Comparison of ENCODE assay signal across 21 cellular contexts in genomic region chr10:19209319-19209718, GRCh38.
DNase-seq lines count a peak whose midpoint lies in the region; ATAC-seq lines count a peak whose summit lies in the region.
"Had no signal": no experiment of that assay in that cellular context is flagged by ENCODE, and none has a peak within 500 bp of the region (broad histone marks: within the 10 kb centered on the region; RNA-seq: fewer than 3 reads in every experiment).

No MANE protein-coding gene starts in this region.

- no peak overlapping the region for H3K4me3 Mint-ChIP-seq in stimulated activated memory B cell treated with anti-CD40 and anti-IgM and Interleukin-4, amounts not matched to agents 10 μg/mL and 1 μg/mL and 100 μg/mL, for 72 hours
- no peak overlapping the region for H3K4me3 Mint-ChIP-seq in activated CD4-positive, alpha-beta T cell treated with anti-CD3 and anti-CD28 coated beads, Interleukin-2, amount 10 ng/mL, durations not matched to agents 24 days and 14 days
- H3K4me3 Mint-ChIP-seq: CD14-positive monocyte had no signal

- DNase-seq in DMS153 treated with DMSO at 0.1 percent for 48 hours (lab: John Stamatoyannopoulos, UW; ENCODE audit: unreplicated experiment) (peak; percentile 0), HT-29 (ENCODE audit: low spot score) (peak; percentile 41), NCI-H2171 treated with DMSO at 0.1 percent for 48 hours (lab: John Stamatoyannopoulos, UW) (peak; percentile 60), RPMI7951 (ENCODE audit: low read depth) (peak; percentile 18), SK-N-DZ (ENCODE audit: low spot score) (no peak)
- DNase-seq in activated CD4-positive, alpha-beta T cell treated with anti-CD3 and anti-CD28 coated beads, Interleukin-2, amount 10 ng/mL, durations not matched to agents 24 days and 14 days, result no peak
- DNase-seq: AML-193, GDM1, GM23248, HCEC 1CT, NCI-H146, NCI-H2029 treated with DMSO at 0.1 percent for 48 hours, NCI-H2227 treated with DMSO at 0.1 percent for 48 hours, NCI-H526 treated with DMSO at 0.1 percent for 48 hours, Right ventricle myocardium superior, T1000 had no signal

- H3K9me3 Mint-ChIP-seq in stimulated activated memory B cell treated with anti-CD40 and anti-IgM and Interleukin-4, amounts not matched to agents 10 μg/mL and 1 μg/mL and 100 μg/mL, for 72 hours, result peaks cover 3% of the 10 kb centered on the region
- peaks cover 10% of the 10 kb centered on the region for H3K9me3 Mint-ChIP-seq in activated CD4-positive, alpha-beta T cell treated with anti-CD3 and anti-CD28 coated beads, Interleukin-2, amount 10 ng/mL, durations not matched to agents 24 days and 14 days

- H3K4me1 Mint-ChIP-seq in stimulated activated memory B cell treated with anti-CD40 and anti-IgM and Interleukin-4, amounts not matched to agents 10 μg/mL and 1 μg/mL and 100 μg/mL, for 72 hours, result no peaks in the 10 kb centered on the region
- H3K4me1 Mint-ChIP-seq in activated CD4-positive, alpha-beta T cell treated with anti-CD3 and anti-CD28 coated beads, Interleukin-2, amount 10 ng/mL, durations not matched to agents 24 days and 14 days, result no peaks in the 10 kb centered on the region
- H3K4me1 Mint-ChIP-seq: CD14-positive monocyte had no signal

- intact Hi-C loops in activated CD4-positive, alpha-beta T cell treated with anti-CD3 and anti-CD28 coated beads, Interleukin-2, amount 10 ng/mL, durations not matched to agents 24 days and 14 days (cut with micrococcal nuclease), result no loop called here

- H3K27me3 Mint-ChIP-seq in stimulated activated memory B cell treated with anti-CD40 and anti-IgM and Interleukin-4, amounts not matched to agents 10 μg/mL and 1 μg/mL and 100 μg/mL, for 72 hours, result no peaks in the 10 kb centered on the region
- no peaks in the 10 kb centered on the region for H3K27me3 Mint-ChIP-seq in activated CD4-positive, alpha-beta T cell treated with anti-CD3 and anti-CD28 coated beads, Interleukin-2, amount 10 ng/mL, durations not matched to agents 24 days and 14 days

- no peak for ATAC-seq in stimulated activated memory B cell treated with anti-CD40 and anti-IgM and Interleukin-4, amounts not matched to agents 10 μg/mL and 1 μg/mL and 100 μg/mL, for 72 hours
- no peak for ATAC-seq in HG02938 (IDR thresholded peaks at IDR 0.05; ENCODE audit: unreplicated experiment)
- ATAC-seq: K562, Panc1 had no signal

- H3K27ac Mint-ChIP-seq in stimulated activated memory B cell treated with anti-CD40 and anti-IgM and Interleukin-4, amounts not matched to agents 10 μg/mL and 1 μg/mL and 100 μg/mL, for 72 hours, result no peak overlapping the region
- H3K27ac Mint-ChIP-seq in activated CD4-positive, alpha-beta T cell treated with anti-CD3 and anti-CD28 coated beads, Interleukin-2, amount 10 ng/mL, durations not matched to agents 24 days and 14 days, result no peak overlapping the region
- H3K27ac Mint-ChIP-seq: CD14-positive monocyte had no signal

- no peaks in the 10 kb centered on the region for H3K36me3 Mint-ChIP-seq in stimulated activated memory B cell treated with anti-CD40 and anti-IgM and Interleukin-4, amounts not matched to agents 10 μg/mL and 1 μg/mL and 100 μg/mL, for 72 hours
- no peaks in the 10 kb centered on the region for H3K36me3 Mint-ChIP-seq in activated CD4-positive, alpha-beta T cell treated with anti-CD3 and anti-CD28 coated beads, Interleukin-2, amount 10 ng/mL, durations not matched to agents 24 days and 14 days (ENCODE audit: low read depth)
- H3K36me3 Mint-ChIP-seq: CD14-positive monocyte had no signal

Comparison
In these comparisons a context has a peak if more than half of its experiments do, and no peak if none do; other contexts are left out.
1. DNase-seq: peak in DMS153 treated with DMSO at 0.1 percent for 48 hours (single experiment), HT-29 (single experiment), NCI-H2171 treated with DMSO at 0.1 percent for 48 hours (single experiment) and RPMI7951 (single experiment); none in SK-N-DZ (single experiment) and activated CD4-positive, alpha-beta T cell treated with anti-CD3 and anti-CD28 coated beads, Interleukin-2, amount 10 ng/mL, durations not matched to agents 24 days and 14 days (single experiment).